Comparison of ENCODE assay signal across 22 cellular contexts in genomic region chr7:17205850-17206353, GRCh38.
"Had no signal": no experiment of that assay in that cellular context is flagged by ENCODE, and none has a peak within 500 bp of the region (broad histone marks: within the 10 kb centered on the region; RNA-seq: fewer than 3 reads in every experiment).

No MANE protein-coding gene starts in this region.

- H3K4me1 Mint-ChIP-seq: activated naive CD4-positive, alpha-beta T cell treated with anti-CD3 and anti-CD28 coated beads, Interleukin-2, amount 50 U/mL, for 24 hours; central memory CD8-positive, alpha-beta T cell; immature natural killer cell; stimulated activated naive B cell treated with anti-CD40 and anti-IgM and Interleukin-4, amounts not matched to agents 10 μg/mL and 1 μg/mL and 100 μg/mL, for 72 hours had no signal

- H3K4me3 Mint-ChIP-seq: activated naive CD4-positive, alpha-beta T cell treated with anti-CD3 and anti-CD28 coated beads, Interleukin-2, amount 50 U/mL, for 24 hours; activated T-cell treated with anti-CD3 and anti-CD28 coated beads, Interleukin-2, amount 50 U/mL, for 72 hours; central memory CD8-positive, alpha-beta T cell; immature natural killer cell; natural killer cell treated with Interleukin-12 subunit alpha and Interleukin-12 subunit beta and Interleukin-15 and Interleukin-18, amount 100 ng/mL, for 72 hours; stimulated activated naive B cell treated with anti-CD40 and anti-IgM and Interleukin-4, amounts not matched to agents 10 μg/mL and 1 μg/mL and 100 μg/mL, for 72 hours had no signal

- H3K4me3 ChIP-seq: ascending aorta, colonic mucosa, esophagus muscularis mucosa, gastroesophageal sphincter, heart left ventricle, sigmoid colon, spleen, thoracic aorta, upper lobe of right lung had no signal

- H3K27ac ChIP-seq: ascending aorta, colonic mucosa, esophagus muscularis mucosa, gastroesophageal sphincter, heart left ventricle, parathyroid adenoma, sigmoid colon, spleen, thoracic aorta, upper lobe of right lung, WERI-Rb-1 had no signal

- H3K27ac Mint-ChIP-seq: activated naive CD4-positive, alpha-beta T cell treated with anti-CD3 and anti-CD28 coated beads, Interleukin-2, amount 50 U/mL, for 24 hours; activated T-cell treated with anti-CD3 and anti-CD28 coated beads, Interleukin-2, amount 50 U/mL, for 72 hours; immature natural killer cell; natural killer cell treated with Interleukin-12 subunit alpha and Interleukin-12 subunit beta and Interleukin-15 and Interleukin-18, amount 100 ng/mL, for 72 hours; stimulated activated naive B cell treated with anti-CD40 and anti-IgM and Interleukin-4, amounts not matched to agents 10 μg/mL and 1 μg/mL and 100 μg/mL, for 72 hours had no signal

- H3K36me3 Mint-ChIP-seq: activated naive CD4-positive, alpha-beta T cell treated with anti-CD3 and anti-CD28 coated beads, Interleukin-2, amount 50 U/mL, for 24 hours; natural killer cell treated with Interleukin-12 subunit alpha and Interleukin-12 subunit beta and Interleukin-15 and Interleukin-18, amount 100 ng/mL, for 72 hours; stimulated activated naive B cell treated with anti-CD40 and anti-IgM and Interleukin-4, amounts not matched to agents 10 μg/mL and 1 μg/mL and 100 μg/mL, for 72 hours had no signal

- H3K36me3 ChIP-seq: ascending aorta, colonic mucosa, esophagus muscularis mucosa, gastroesophageal sphincter, heart left ventricle, sigmoid colon, spleen, thoracic aorta, upper lobe of right lung, WERI-Rb-1 had no signal

- DNase-seq: activated CD4-positive, alpha-beta T cell treated with anti-CD3 and anti-CD28 coated beads, Interleukin-2, amount 50 U/mL, for 4 hours; activated effector memory CD4-positive, alpha-beta T cell treated with anti-CD3 and anti-CD28 coated beads, Interleukin-2, amount 50 U/mL, for 16 hours; activated T-cell treated with anti-CD3 and anti-CD28 coated beads, Interleukin-2, amount 50 U/mL, for 72 hours; heart left ventricle; immature natural killer cell; kidney glomerular epithelial cell; mesenchymal stem cell; sigmoid colon; spleen; stimulated activated CD4-positive, alpha-beta T cell treated with anti-CD3 and anti-CD28 coated beads, Interleukin-4, amount 100 ng/mL, for 4 hours; stimulated activated naive B cell treated with anti-CD40 and anti-IgM and Interleukin-4, amounts not matched to agents 10 μg/mL and 1 μg/mL and 100 μg/mL, for 72 hours; upper lobe of right lung; WERI-Rb-1 had no signal

- H3K9me3 ChIP-seq: ascending aorta, colonic mucosa, esophagus muscularis mucosa, gastroesophageal sphincter, heart left ventricle, sigmoid colon, spleen, thoracic aorta, upper lobe of right lung had no signal

- H3K9ac ChIP-seq: parathyroid adenoma had no signal

- H3K27me3 Mint-ChIP-seq: activated naive CD4-positive, alpha-beta T cell treated with anti-CD3 and anti-CD28 coated beads, Interleukin-2, amount 50 U/mL, for 24 hours; central memory CD8-positive, alpha-beta T cell; natural killer cell treated with Interleukin-12 subunit alpha and Interleukin-12 subunit beta and Interleukin-15 and Interleukin-18, amount 100 ng/mL, for 72 hours; stimulated activated naive B cell treated with anti-CD40 and anti-IgM and Interleukin-4, amounts not matched to agents 10 μg/mL and 1 μg/mL and 100 μg/mL, for 72 hours had no signal

- H3K9me3 Mint-ChIP-seq: activated naive CD4-positive, alpha-beta T cell treated with anti-CD3 and anti-CD28 coated beads, Interleukin-2, amount 50 U/mL, for 24 hours; activated T-cell treated with anti-CD3 and anti-CD28 coated beads, Interleukin-2, amount 50 U/mL, for 72 hours; central memory CD8-positive, alpha-beta T cell; immature natural killer cell; stimulated activated naive B cell treated with anti-CD40 and anti-IgM and Interleukin-4, amounts not matched to agents 10 μg/mL and 1 μg/mL and 100 μg/mL, for 72 hours had no signal

- H3K27me3 ChIP-seq: ascending aorta, colonic mucosa, esophagus muscularis mucosa, gastroesophageal sphincter, heart left ventricle, sigmoid colon, spleen, upper lobe of right lung had no signal

- H2AFZ ChIP-seq: parathyroid adenoma had no signal

- H3K4me1 ChIP-seq: ascending aorta, colonic mucosa, esophagus muscularis mucosa, gastroesophageal sphincter, parathyroid adenoma, sigmoid colon, spleen, upper lobe of right lung had no signal

- H3K79me2 ChIP-seq: parathyroid adenoma had no signal
